In genomic region chr3:14482271-14482721, GRCh38 we compare ENCODE assay signal across 24 cellular contexts. TPM values are rescaled to one million over a fixed set of nuclear protein-coding genes. Genes with fewer than 3 reads are reported as not detected.
A peak's percentile ranks its signal among the peaks of the same experiment; 100 is the strongest.
DNase-seq lines count a peak whose midpoint lies in the region; ATAC-seq, FAIRE-seq and TF ChIP-seq lines count a peak whose summit lies in the region.
"Had no signal": no experiment of that assay in that cellular context is flagged by ENCODE, and none has a peak within 500 bp of the region (broad histone marks: within the 10 kb centered on the region; RNA-seq: fewer than 3 reads in every experiment).

No MANE protein-coding gene starts in this region.

- no peak for FAIRE-seq in small intestine (lab: Jason Lieb, UNC)
- FAIRE-seq: GM12891, GM19239, H54, pancreas had no signal

- H3K4me1 ChIP-seq in spleen, result peaks cover 0 to 45% (median 17%) of the 10 kb centered on the region in 6 donors
- no peaks in the 10 kb centered on the region for H3K4me1 ChIP-seq in small intestine (ENCODE audit: control insufficient read depth in 2 of 2, insufficient read depth in 1 of 2, low read depth in 1 of 2, low read length in 1 of 2)
- H3K4me1 ChIP-seq: pancreas had no signal

- TF ChIP-seq CTCF in LNCaP clone FGC (IDR thresholded peaks at IDR 0.05; ENCODE audit: control insufficient read depth, extremely low read depth, insufficient read depth), result no peak
- no peak for TF ChIP-seq CTCF in spleen (IDR thresholded peaks at IDR 0.05 in 8 of 11, conservative IDR thresholded peaks at IDR 0.05 in 3 of 11)

- 77 to 93% (median 89%) methylated on average over 2 of the region's 2 CpGs for WGBS in spleen, 5 donors
- WGBS in small intestine, 3 donors, result 81 to 95% (median 94%) methylated on average over 2 of the region's 2 CpGs

- intact Hi-C loops in spleen (cut with DNase I; ENCODE audit: low total_unique reads), result no loop called here

- peak overlapping the region in 6 of 8 donors; percentile 13 to 51 (median 40) for H3K27ac ChIP-seq in spleen
- H3K27ac ChIP-seq in small intestine (ENCODE audit: low read depth in 1 of 2, low read length in 1 of 2), result no peak overlapping the region
- H3K27ac ChIP-seq: pancreas, tibial artery had no signal

- ATAC-seq in GM21723 (IDR thresholded peaks at IDR 0.05; ENCODE audit: unreplicated experiment), result no peak
- ATAC-seq: effector memory CD8-positive, alpha-beta T cell; pancreas had no signal

- DNase-seq in LNCaP clone FGC (ENCODE audit: low read depth) (peak; percentile 18), dermis blood vessel endothelial cell (peak; percentile 82), left kidney (ENCODE audit: low read depth, low spot score) (peak; percentile 46), spleen (peak; percentile 74), small intestine (no peak), NCI-H748 treated with DMSO at 0.1 percent for 48 hours (lab: John Stamatoyannopoulos, UW) (no peak)
- DNase-seq: activated CD4-positive, CD25-positive, alpha-beta regulatory T cell; activated naive CD4-positive, alpha-beta T cell treated with anti-CD3 and anti-CD28 coated beads, Interleukin-2, amount 10 ng/mL, durations not matched to agents 7 days and 5 days; activated T-cell treated with anti-CD3 and anti-CD28 coated beads, Interleukin-2, amount 50 U/mL, for 24 hours; CD4-positive, alpha-beta memory T cell; DMS153; effector memory CD8-positive, alpha-beta T cell; immature natural killer cell; NCI-H1092; NCI-H2081; SK-N-SH; stimulated activated naive CD4-positive, alpha-beta T cell treated with Interleukin-2 at 50 U/mL for 16 hours; T1000; tibial artery had no signal

- no peaks in the 10 kb centered on the region for H3K9me3 ChIP-seq in spleen
- H3K9me3 ChIP-seq in small intestine (ENCODE audit: control insufficient read depth, low read depth), result no peaks in the 10 kb centered on the region
- H3K9me3 ChIP-seq: pancreas, SK-N-SH, tibial artery had no signal

- H3K27me3 ChIP-seq in spleen (replicated peaks in 1 of 7) (no peaks in the 10 kb centered on the region), small intestine (ENCODE audit: control insufficient read depth in 2 of 2, insufficient read depth in 2 of 2, low read length in 2 of 2) (no peaks in the 10 kb centered on the region)
- H3K27me3 ChIP-seq: pancreas, tibial artery had no signal

- H3K4me3 ChIP-seq in LNCaP clone FGC (ENCODE audit: low read depth, low read length), result no peak overlapping the region
- no peak overlapping the region for H3K4me3 ChIP-seq in spleen
- H3K4me3 ChIP-seq in small intestine (ENCODE audit: low read depth in 1 of 2, low read length in 2 of 2), result no peak overlapping the region
- H3K4me3 ChIP-seq: pancreas, tibial artery had no signal

- H3K36me3 ChIP-seq in spleen (peaks cover 3 to 100% (median 94%) of the 10 kb centered on the region in 6 donors), small intestine (ENCODE audit: control insufficient read depth in 2 of 2, insufficient read depth in 2 of 2, low read length in 2 of 2) (peaks cover 8 to 50% of the 10 kb centered on the region in 2 donors)
- H3K36me3 ChIP-seq: pancreas had no signal

- no peak for TF ChIP-seq POLR2A in spleen (IDR thresholded peaks at IDR 0.05)

RNA-seq across cellular contexts. Expression of gene GRIP2, which starts 57.8 kb away (rescaled TPM):
- total RNA-seq in dermis blood vessel endothelial cell, result under 0.01 TPM in 1 of 2 replicates, not detected in the other
- total RNA-seq in spleen, result 1 to 10 TPM in 6 of 7 donors, under 1 TPM in 1; 0.60 to 3.7 (median 1.2) TPM
- polyA plus RNA-seq in spleen, result 1 to 10 TPM in 1 of 3 donors, under 1 TPM in 2; 0.15 to 2.5 (median 0.52) TPM
- 1 to 10 TPM in 1 of 3 donors, under 1 TPM in 1, not detected in 1; 0.27 to 1.4 TPM for polyA plus RNA-seq in small intestine
- total RNA-seq: CD4-positive, alpha-beta memory T cell had no signal
- polyA plus RNA-seq: CD4-positive, alpha-beta memory T cell; immature natural killer cell had no signal

Comparison
In these comparisons a context has a peak if more than half of its experiments do, and no peak if none do; other contexts are left out.
1. DNase-seq: peak in LNCaP clone FGC (single experiment), dermis blood vessel endothelial cell (single experiment), left kidney (single experiment) and spleen (single experiment); none in small intestine (single experiment) and NCI-H748 treated with DMSO at 0.1 percent for 48 hours (single experiment).
2. H3K27ac ChIP-seq: peak in spleen (6 of 8); none in small intestine (0 of 2).